In genomic region chr11:79314906-79315689, GRCh38 we compare ENCODE assay signal across 12 cellular contexts.
DNase-seq lines count a peak whose midpoint lies in the region; ATAC-seq and TF ChIP-seq lines count a peak whose summit lies in the region.
"Had no signal": no experiment of that assay in that cellular context is flagged by ENCODE, and none has a peak within 500 bp of the region (broad histone marks: within the 10 kb centered on the region; RNA-seq: fewer than 3 reads in every experiment).

No MANE protein-coding gene starts in this region.

- H2BK12ac ChIP-seq in neuronal stem cell (ENCODE audit: low read length) = no peak overlapping the region

- no peak overlapping the region for H3K4me2 ChIP-seq in neuronal stem cell (ENCODE audit: insufficient read depth, low read length, poor library complexity, severe bottlenecking)
- H3K4me2 ChIP-seq: KMS-11 had no signal

- no peak overlapping the region for H3K9ac ChIP-seq in neuronal stem cell (ENCODE audit: low read depth, low read length, poor library complexity)
- H3K9ac ChIP-seq: KMS-11 had no signal

- H2BK15ac ChIP-seq in neuronal stem cell (ENCODE audit: low read length) = no peak overlapping the region

- no peak overlapping the region for H2AK5ac ChIP-seq in neuronal stem cell (ENCODE audit: low read depth, low read length)

- H3K79me1 ChIP-seq in neuronal stem cell (ENCODE audit: low read depth, low read length) = no peaks in the 10 kb centered on the region

- CTCF ChIA-PET in HEK293 (lab: Yijun Ruan, JAX) = no interaction called here

- H4K8ac ChIP-seq in neuronal stem cell (ENCODE audit: low read depth, low read length) = no peak overlapping the region

- H3K4me3 ChIP-seq in HEK293 (ENCODE audit: low read depth, low read length) (no peak overlapping the region), neuronal stem cell (ENCODE audit: low read length in 2 of 2) (no peak overlapping the region)
- H3K4me3 ChIP-seq: SJSA1 had no signal

- TF ChIP-seq CTCF in HEK293 (tag by site-specific recombination; IDR thresholded peaks at IDR 0.05) = no peak

- H3K4me1 ChIP-seq in HEK293 (ENCODE audit: control insufficient read depth, insufficient read depth, low read length) (no peaks in the 10 kb centered on the region), neuronal stem cell (ENCODE audit: control insufficient read depth in 2 of 2, insufficient read depth in 1 of 2, low read depth in 1 of 2, low read length in 2 of 2) (peaks cover 5 to 7% of the 10 kb centered on the region in 2 donors)
- H3K4me1 ChIP-seq: SJSA1 had no signal

- H3K14ac ChIP-seq in neuronal stem cell (ENCODE audit: low read length) = no peak overlapping the region

- no peak overlapping the region for H4K91ac ChIP-seq in neuronal stem cell (ENCODE audit: low read depth, low read length, poor library complexity)

- no peak overlapping the region for H3K23ac ChIP-seq in neuronal stem cell (ENCODE audit: low read depth, low read length, poor library complexity)

- H3K36me3 ChIP-seq in HEK293 (ENCODE audit: control insufficient read depth in 2 of 2, insufficient read depth in 1 of 2, low read length in 2 of 2) (no peaks in the 10 kb centered on the region), neuronal stem cell (replicated peaks in 1 of 2; ENCODE audit: control insufficient read depth in 2 of 2, insufficient read depth in 2 of 2, low read length in 2 of 2) (no peaks in the 10 kb centered on the region)
- H3K36me3 ChIP-seq: SJSA1 had no signal

- H2AFZ ChIP-seq in neuronal stem cell (ENCODE audit: low read length) = no peak overlapping the region

- H3K18ac ChIP-seq in neuronal stem cell (ENCODE audit: low read length) = no peak overlapping the region

- H3K27ac ChIP-seq in HEK293 (ENCODE audit: extremely low read depth, low read depth, low read length) = no peak overlapping the region
- H3K27ac ChIP-seq in neuronal stem cell (replicated peaks; ENCODE audit: low read length) = no peak overlapping the region
- H3K27ac ChIP-seq: KMS-11, SJSA1 had no signal

- POLR2A ChIA-PET in HEK293 (lab: Yijun Ruan, JAX) = no interaction called here

- peak; percentile 37 for DNase-seq in neuronal stem cell (ENCODE audit: low spot score)
- DNase-seq in activated CD4-positive, alpha-beta T cell treated with anti-CD3 and anti-CD28 coated beads, Interleukin-2, amount 50 U/mL, for 1 hour = no peak
- DNase-seq: left colon, NCI-H446 had no signal

- no peaks in the 10 kb centered on the region for H3K27me3 ChIP-seq in neuronal stem cell (ENCODE audit: control insufficient read depth in 3 of 3, insufficient read depth in 3 of 3, low read depth in 1 of 3, low read length in 3 of 3)
- H3K27me3 ChIP-seq: SJSA1 had no signal

- H2BK5ac ChIP-seq in neuronal stem cell (ENCODE audit: low read length) = no peak overlapping the region

- no peak overlapping the region for H3K4ac ChIP-seq in neuronal stem cell (ENCODE audit: low read length)

- H3K9me3 ChIP-seq in HEK293 (ENCODE audit: control insufficient read depth, insufficient read depth, low read depth, low read length) (no peaks in the 10 kb centered on the region), neuronal stem cell (replicated peaks in 1 of 2; ENCODE audit: control insufficient read depth in 2 of 2, insufficient read depth in 1 of 2, low read depth in 1 of 2, low read length in 2 of 2) (no peaks in the 10 kb centered on the region)
- H3K9me3 ChIP-seq: SJSA1 had no signal

- H2BK120ac ChIP-seq in neuronal stem cell (ENCODE audit: low read depth, low read length) = no peak overlapping the region

- ATAC-seq in esophagus mucosa = peak; percentile 49
- ATAC-seq in GM18873 (IDR thresholded peaks at IDR 0.05; ENCODE audit: low FRiP score, unreplicated experiment) = no peak
- no peak for ATAC-seq in HG03460 (IDR thresholded peaks at IDR 0.05; ENCODE audit: unreplicated experiment)
- no peak for ATAC-seq in GM18517 (IDR thresholded peaks at IDR 0.05; ENCODE audit: unreplicated experiment)
- ATAC-seq: left colon had no signal

- WGBS in neuronal stem cell (ENCODE audit: extremely low coverage in 2 of 2, insufficient read length in 2 of 2, insufficient replicate concordance in 1 of 2), 2 donors = no CpG with 5 or more reads among the region's 8 CpGs

TF ChIP-seq in HEK293, 187 proteins besides CTCF, POLR2A, EP300 and RAD21:
- no peak for TF ChIP-seq REPIN1 (tag by site-specific recombination; IDR thresholded peaks at IDR 0.05; ENCODE audit: low read depth)
- peak; percentile 93 for TF ChIP-seq REST (tag by site-specific recombination; IDR thresholded peaks at IDR 0.05)
TF ChIP-seq in HEK293: peak in this region for 1.

TF ChIP-seq in PFSK-1, 5 proteins besides CTCF, POLR2A, EP300 and RAD21:
- no peak for TF ChIP-seq TAF1 (IDR thresholded peaks at IDR 0.05; ENCODE audit: borderline replicate concordance, insufficient read depth, low read length)
- 0 out of 2 replicates have a peak, but pooled peaks have one; percentile 41 for TF ChIP-seq SIN3A (IDR thresholded peaks at IDR 0.05; ENCODE audit: borderline replicate concordance, insufficient read depth, low read length)
- TF ChIP-seq POLR2AphosphoS5 (IDR thresholded peaks at IDR 0.05; ENCODE audit: low read depth, low read length) = no peak
- peak; percentile 99 for TF ChIP-seq REST (IDR thresholded peaks at IDR 0.05; ENCODE audit: insufficient read depth in 1 of 2, low read depth in 2 of 2, low read length in 2 of 2)
- TF ChIP-seq FOXP2 (optimal IDR thresholded peaks at IDR 0.05; ENCODE audit: borderline replicate concordance, extremely low read depth, extremely low read length, insufficient read depth) = no peak
